Comparison of ENCODE assay signal across 8 cellular contexts in the genomic region with DNA sequence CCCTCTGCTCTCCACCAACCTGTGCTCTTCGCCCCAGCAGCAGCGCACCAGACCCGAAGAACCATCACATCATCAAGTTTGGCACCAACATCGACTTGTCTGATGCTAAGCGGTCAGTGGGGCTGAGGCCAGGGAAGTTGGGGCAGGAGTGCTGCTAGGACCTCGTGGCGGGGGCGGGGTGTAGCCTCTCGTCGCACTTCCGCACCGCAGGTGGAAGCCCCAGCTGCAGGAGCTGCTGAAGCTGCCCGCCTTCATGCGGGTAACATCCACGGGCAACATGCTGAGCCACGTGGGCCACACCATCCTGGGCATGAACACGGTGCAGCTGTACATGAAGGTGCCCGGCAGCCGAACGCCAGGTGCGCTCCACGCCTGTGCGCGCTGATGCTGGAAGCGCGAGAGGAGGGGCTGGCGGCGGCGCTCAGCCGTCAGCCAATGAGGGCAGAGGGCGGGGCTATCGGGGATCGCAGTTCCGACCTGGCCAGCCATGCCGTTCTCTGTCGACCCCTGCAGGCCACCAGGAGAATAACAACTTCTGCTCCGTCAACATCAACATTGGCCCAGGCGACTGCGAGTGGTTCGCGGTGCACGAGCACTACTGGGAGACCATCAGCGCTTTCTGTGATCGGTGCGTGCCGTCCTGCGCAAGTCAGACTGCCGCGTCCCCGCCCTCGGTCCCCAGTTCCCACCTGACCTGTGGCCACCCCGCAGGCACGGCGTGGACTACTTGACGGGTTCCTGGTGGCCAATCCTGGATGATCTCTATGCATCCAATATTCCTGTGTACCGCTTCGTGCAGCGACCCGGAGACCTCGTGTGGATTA. TPM values are rescaled to one million over a fixed set of nuclear protein-coding genes. Genes with fewer than 3 reads are reported as not detected.
DNase-seq lines count a peak whose midpoint lies in the region; ATAC-seq and TF ChIP-seq lines count a peak whose summit lies in the region.

No MANE protein-coding gene starts in this region.

- H3K27ac Mint-ChIP-seq in T-helper 2 cell treated with Interferon-gamma antibody and Interleukin-4, amounts not matched to agents 5 μg/mL and 100 μg/mL, for 36 hours, result peak overlapping the region; percentile 26

- peaks cover 16% of the 10 kb centered on the region for H3K4me1 Mint-ChIP-seq in T-helper 2 cell treated with Interferon-gamma antibody and Interleukin-4, amounts not matched to agents 5 μg/mL and 100 μg/mL, for 36 hours (ENCODE audit: low read depth)

- H3K27ac ChIP-seq in angular gyrus (ENCODE audit: low read depth, low read length) (peak overlapping the region; percentile 32), right atrium auricular region (peak overlapping the region in 1 of 2 donors; percentile 57)

- peak overlapping the region; percentile 45 for H3K4me3 ChIP-seq in GM12875 (ENCODE audit: low read depth, low read length)
- peak overlapping the region in 1 of 2 donors; percentile 6 for H3K4me3 ChIP-seq in right atrium auricular region

- H3K9me3 ChIP-seq in right atrium auricular region, result no peaks in the 10 kb centered on the region

- peaks cover 66% of the 10 kb centered on the region for H3K36me3 ChIP-seq in right atrium auricular region

- H3K4me1 ChIP-seq in right atrium auricular region, result peaks cover 0 to 34% of the 10 kb centered on the region in 2 donors

- peaks cover 12% of the 10 kb centered on the region for H3K36me3 Mint-ChIP-seq in T-helper 2 cell treated with Interferon-gamma antibody and Interleukin-4, amounts not matched to agents 5 μg/mL and 100 μg/mL, for 36 hours (ENCODE audit: low read depth)

- no peaks in the 10 kb centered on the region for H3K9me3 Mint-ChIP-seq in T-helper 2 cell treated with Interferon-gamma antibody and Interleukin-4, amounts not matched to agents 5 μg/mL and 100 μg/mL, for 36 hours

- peak; percentile 82 for DNase-seq in NCI-H1048 (lab: John Stamatoyannopoulos, UW)
- DNase-seq in T-helper 2 cell treated with Interferon-gamma antibody and Interleukin-4, amounts not matched to agents 5 μg/mL and 100 μg/mL, for 36 hours (ENCODE audit: low spot score), result peak; percentile 90
- no peak for DNase-seq in right atrium auricular region (ENCODE audit: low spot score)
- DNase-seq in renal cortical epithelial cell (ENCODE audit: low read depth), result peak; percentile 68
- DNase-seq in OCI-M2 (lab: John Stamatoyannopoulos, UW; ENCODE audit: unreplicated experiment), result no peak

- no peaks in the 10 kb centered on the region for H3K27me3 Mint-ChIP-seq in T-helper 2 cell treated with Interferon-gamma antibody and Interleukin-4, amounts not matched to agents 5 μg/mL and 100 μg/mL, for 36 hours (ENCODE audit: low read depth)

- TF ChIP-seq CTCF in GM12875 (IDR thresholded peaks at IDR 0.05; ENCODE audit: borderline replicate concordance, insufficient read depth, low read depth, low read length) (peak; percentile 98), right atrium auricular region (IDR thresholded peaks at IDR 0.05) (peak; percentile 98 to 100)

- ATAC-seq in HG02571 (IDR thresholded peaks at IDR 0.05; ENCODE audit: unreplicated experiment), result peak; percentile 60

- H3K27me3 ChIP-seq in right atrium auricular region, result no peaks in the 10 kb centered on the region

- peak overlapping the region; percentile 83 for H3K4me3 Mint-ChIP-seq in T-helper 2 cell treated with Interferon-gamma antibody and Interleukin-4, amounts not matched to agents 5 μg/mL and 100 μg/mL, for 36 hours

RNA-seq across cellular contexts. Expression of gene TMEM88, which starts 3.2 kb away (rescaled TPM):
- 10 to 100 TPM; 42.5 to 53.2 TPM for total RNA-seq in right atrium auricular region
- total RNA-seq in renal cortical epithelial cell, result 0.65 TPM in 1 of 2 replicates, not detected in the other

RNA-seq across cellular contexts. Expression of gene NAA38, which starts 5.7 kb away (rescaled TPM):
- total RNA-seq in right atrium auricular region (10 to 100 TPM; 77.1 to 85.0 TPM), renal cortical epithelial cell (27.2 and 80.1 TPM in 2 replicates)

RNA-seq across cellular contexts. Expression of gene CYB5D1, which starts 6.2 kb away (rescaled TPM):
- total RNA-seq in right atrium auricular region (1 to 10 TPM; 5.1 to 6.8 TPM), renal cortical epithelial cell (16.0 and 26.5 TPM in 2 replicates)

RNA-seq across cellular contexts. Expression of gene KDM6B, which starts 17.6 kb away (rescaled TPM):
- total RNA-seq in right atrium auricular region (10 to 100 TPM; 11.0 to 11.1 TPM), renal cortical epithelial cell (2.8 and 15.9 TPM in 2 replicates)

RNA-seq across cellular contexts. Expression of gene CHD3, which starts 36.9 kb away (rescaled TPM):
- total RNA-seq in right atrium auricular region, result 10 to 100 TPM; 17.6 to 44.7 TPM
- 57.1 and 192 TPM in 2 replicates for total RNA-seq in renal cortical epithelial cell

Comparison
In these comparisons a context has a peak if more than half of its experiments do, and no peak if none do; other contexts are left out.
1. DNase-seq: peak in NCI-H1048 (single experiment), T-helper 2 cell treated with Interferon-gamma antibody and Interleukin-4, amounts not matched to agents 5 μg/mL and 100 μg/mL, for 36 hours (single experiment) and renal cortical epithelial cell (single experiment); none in right atrium auricular region (single experiment) and OCI-M2 (single experiment).
2. RNA of gene TMEM88, which starts 3.2 kb away (total RNA-seq): 42.5 to 53.2 TPM in right atrium auricular region; 0.65 TPM in renal cortical epithelial cell; every median in the first group is over 10 times any median in the second.